Comparison of ENCODE assay signal across 39 cellular contexts in the genomic region with DNA sequence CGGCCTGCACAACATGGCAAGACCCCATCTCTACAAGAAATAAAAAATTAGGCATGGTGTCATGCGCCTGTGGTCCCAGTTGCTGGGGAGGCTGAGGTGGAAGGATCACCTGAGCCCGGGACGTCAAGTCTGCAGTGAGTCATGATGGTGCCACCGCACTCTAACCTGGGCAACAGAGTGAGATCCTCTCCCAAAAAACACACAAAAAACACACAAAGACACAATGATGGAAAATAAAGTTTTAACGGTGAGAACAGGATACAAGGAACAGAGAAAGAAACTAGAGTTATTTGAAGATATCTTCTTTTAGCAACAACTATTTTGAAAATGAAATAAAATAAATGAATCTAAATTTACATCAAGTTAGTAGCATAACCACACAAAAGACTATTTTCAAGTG.
"Had no signal": no experiment of that assay in that cellular context is flagged by ENCODE, and none has a peak within 500 bp of the region (broad histone marks: within the 10 kb centered on the region; RNA-seq: fewer than 3 reads in every experiment).

No MANE protein-coding gene starts in this region.

- H3K27me3 ChIP-seq: adrenal gland, ascending aorta, body of pancreas, brain microvascular endothelial cell, breast epithelium, cardiac muscle cell had no signal

- H3K36me3 ChIP-seq: adrenal gland, brain microvascular endothelial cell, breast epithelium, cardiac muscle cell had no signal

- H3K4me1 Mint-ChIP-seq: activated naive CD4-positive, alpha-beta T cell treated with anti-CD3 and anti-CD28 coated beads, Interleukin-2, amount 10 ng/mL, durations not matched to agents 7 days and 5 days; brain had no signal

- ATAC-seq: activated naive CD4-positive, alpha-beta T cell treated with anti-CD3 and anti-CD28 coated beads, Interleukin-2, amount 50 U/mL, for 72 hours; activated naive CD8-positive, alpha-beta T cell treated with anti-CD3 and anti-CD28 coated beads, Interleukin-2, amount 50 U/mL, for 24 hours; activated T-cell treated with anti-CD3 and anti-CD28 coated beads, Interleukin-2, amount 50 U/mL, for 4 hours; activated T-cell treated with anti-CD3 and anti-CD28 coated beads, Interleukin-2, amount 50 U/mL, for 72 hours; activated T-helper 17 cell treated with anti-CD3 and anti-CD28 coated beads, Interleukin-2, amount 50 U/mL, for 72 hours; body of pancreas had no signal

- H3K27me3 Mint-ChIP-seq: activated naive CD4-positive, alpha-beta T cell treated with anti-CD3 and anti-CD28 coated beads, Interleukin-2, amount 10 ng/mL, durations not matched to agents 7 days and 5 days; activated naive CD4-positive, alpha-beta T cell treated with anti-CD3 and anti-CD28 coated beads, Interleukin-2, amount 50 U/mL, for 24 hours; activated naive CD8-positive, alpha-beta T cell; activated naive CD8-positive, alpha-beta T cell treated with anti-CD3 and anti-CD28 coated beads for 36 hours; activated naive CD8-positive, alpha-beta T cell treated with anti-CD3 and anti-CD28 coated beads, Interleukin-2, amount 10 ng/mL, durations not matched to agents 7 days and 5 days; activated naive CD8-positive, alpha-beta T cell treated with anti-CD3 and anti-CD28 coated beads, Interleukin-2, amount 50 U/mL, for 24 hours; activated T-cell treated with anti-CD3 and anti-CD28 coated beads, Interleukin-2, amount 50 U/mL, for 24 hours; activated T-helper 17 cell treated with anti-CD3 and anti-CD28 coated beads, Interleukin-2, amount 50 U/mL, for 72 hours; brain; central memory CD8-positive, alpha-beta T cell had no signal

- H3K4me3 ChIP-seq: adrenal gland, ascending aorta, body of pancreas, breast epithelium, cardiac muscle cell had no signal

- H3K4me3 Mint-ChIP-seq: activated naive CD4-positive, alpha-beta T cell treated with anti-CD3 and anti-CD28 coated beads for 36 hours; activated naive CD4-positive, alpha-beta T cell treated with anti-CD3 and anti-CD28 coated beads, Interleukin-2, amount 10 ng/mL, durations not matched to agents 7 days and 5 days; activated naive CD4-positive, alpha-beta T cell treated with anti-CD3 and anti-CD28 coated beads, Interleukin-2, amount 50 U/mL, for 24 hours; activated naive CD8-positive, alpha-beta T cell; activated naive CD8-positive, alpha-beta T cell treated with anti-CD3 and anti-CD28 coated beads for 36 hours; activated naive CD8-positive, alpha-beta T cell treated with anti-CD3 and anti-CD28 coated beads, Interleukin-2, amount 10 ng/mL, durations not matched to agents 7 days and 5 days; activated naive CD8-positive, alpha-beta T cell treated with anti-CD3 and anti-CD28 coated beads, Interleukin-2, amount 50 U/mL, for 24 hours; activated T-cell treated with anti-CD3 and anti-CD28 coated beads, Interleukin-2, amount 50 U/mL, for 24 hours; activated T-cell treated with anti-CD3 and anti-CD28 coated beads, Interleukin-2, amount 50 U/mL, for 4 hours; activated T-cell treated with anti-CD3 and anti-CD28 coated beads, Interleukin-2, amount 50 U/mL, for 72 hours; activated T-helper 1 cell treated with anti-CD3 and anti-CD28 coated beads, Interleukin-12 subunit alpha, Interleukin-12 subunit beta, Interleukin-2, Interleukin-4 antibody, amounts not matched to agents 30 ng/mL and 10 ng/mL and 1 ng/mL, durations not matched to agents 14 hours and 24 hours and 36 hours; activated T-helper 17 cell treated with anti-CD3 and anti-CD28 coated beads, Interleukin-2, amount 50 U/mL, for 72 hours; brain; central memory CD8-positive, alpha-beta T cell had no signal

- H3K27ac ChIP-seq: adrenal gland, ascending aorta, body of pancreas, brain microvascular endothelial cell, breast epithelium, cardiac muscle cell had no signal

- H3K27ac Mint-ChIP-seq: activated naive CD4-positive, alpha-beta T cell treated with anti-CD3 and anti-CD28 coated beads for 36 hours; activated naive CD4-positive, alpha-beta T cell treated with anti-CD3 and anti-CD28 coated beads, Interleukin-2, amount 10 ng/mL, durations not matched to agents 7 days and 5 days; activated naive CD4-positive, alpha-beta T cell treated with anti-CD3 and anti-CD28 coated beads, Interleukin-2, amount 50 U/mL, for 24 hours; activated naive CD4-positive, alpha-beta T cell treated with anti-CD3 and anti-CD28 coated beads, Interleukin-2, amount 50 U/mL, for 72 hours; activated naive CD8-positive, alpha-beta T cell; activated naive CD8-positive, alpha-beta T cell treated with anti-CD3 and anti-CD28 coated beads for 36 hours; activated naive CD8-positive, alpha-beta T cell treated with anti-CD3 and anti-CD28 coated beads, Interleukin-2, amount 10 ng/mL, durations not matched to agents 7 days and 5 days; activated naive CD8-positive, alpha-beta T cell treated with anti-CD3 and anti-CD28 coated beads, Interleukin-2, amount 50 U/mL, for 24 hours; activated T-cell treated with anti-CD3 and anti-CD28 coated beads, Interleukin-2, amount 50 U/mL, for 24 hours; activated T-cell treated with anti-CD3 and anti-CD28 coated beads, Interleukin-2, amount 50 U/mL, for 72 hours; activated T-helper 1 cell treated with anti-CD3 and anti-CD28 coated beads, Interleukin-12 subunit alpha, Interleukin-12 subunit beta, Interleukin-2, Interleukin-4 antibody, amounts not matched to agents 30 ng/mL and 10 ng/mL and 1 ng/mL, durations not matched to agents 14 hours and 24 hours and 36 hours; activated T-helper 17 cell treated with anti-CD3 and anti-CD28 coated beads, Interleukin-2, amount 50 U/mL, for 72 hours; activated T-helper 2 cell treated with anti-CD3 and anti-CD28 coated beads, Interferon-gamma antibody, Interleukin-2, Interleukin-4, amounts not matched to agents 10 μg/mL and 5 μg/mL and 100 μg/mL, durations not matched to agents 14 hours and 24 hours and 36 hours; brain had no signal

- H3K4me1 ChIP-seq: adrenal gland, ascending aorta, body of pancreas, breast epithelium had no signal

- DNase-seq: activated effector memory CD4-positive, alpha-beta T cell treated with anti-CD3 and anti-CD28 coated beads, Interleukin-2, amount 50 U/mL, for 16 hours; activated effector memory CD4-positive, alpha-beta T cell treated with Interleukin-2 at 50 U/mL for 16 hours; activated gamma-delta T cell; activated gamma-delta T cell treated with Interleukin-2 at 50 U/mL for 16 hours; activated naive CD4-positive, alpha-beta T cell; activated naive CD4-positive, alpha-beta T cell treated with anti-CD3 and anti-CD28 coated beads for 36 hours; activated naive CD4-positive, alpha-beta T cell treated with anti-CD3 and anti-CD28 coated beads, Interleukin-2, amount 10 ng/mL, durations not matched to agents 7 days and 5 days; activated naive CD4-positive, alpha-beta T cell treated with anti-CD3 and anti-CD28 coated beads, Interleukin-2, amount 50 U/mL, for 16 hours; activated naive CD4-positive, alpha-beta T cell treated with Interleukin-2 at 50 U/mL for 16 hours; activated naive CD8-positive, alpha-beta T cell treated with anti-CD3 and anti-CD28 coated beads for 36 hours; activated naive CD8-positive, alpha-beta T cell treated with anti-CD3 and anti-CD28 coated beads, Interleukin-2, amount 10 ng/mL, durations not matched to agents 7 days and 5 days; activated naive CD8-positive, alpha-beta T cell treated with anti-CD3 and anti-CD28 coated beads, Interleukin-2, amount 50 U/mL, for 24 hours; activated T-cell treated with anti-CD3 and anti-CD28 coated beads, Interleukin-2, amount 50 U/mL, for 24 hours; activated T-cell treated with anti-CD3 and anti-CD28 coated beads, Interleukin-2, amount 50 U/mL, for 4 hours; activated T-cell treated with anti-CD3 and anti-CD28 coated beads, Interleukin-2, amount 50 U/mL, for 48 hours; activated T-cell treated with anti-CD3 and anti-CD28 coated beads, Interleukin-2, amount 50 U/mL, for 72 hours; adrenal gland; amniotic stem cell; amygdala; anterior cingulate cortex; aorta; body of pancreas; brain microvascular endothelial cell; caudate nucleus; central memory CD4-positive, alpha-beta T cell; cerebellar nuclear complex had no signal

- FAIRE-seq: astrocyte, bronchial epithelial cell had no signal
